In the genomic region with DNA sequence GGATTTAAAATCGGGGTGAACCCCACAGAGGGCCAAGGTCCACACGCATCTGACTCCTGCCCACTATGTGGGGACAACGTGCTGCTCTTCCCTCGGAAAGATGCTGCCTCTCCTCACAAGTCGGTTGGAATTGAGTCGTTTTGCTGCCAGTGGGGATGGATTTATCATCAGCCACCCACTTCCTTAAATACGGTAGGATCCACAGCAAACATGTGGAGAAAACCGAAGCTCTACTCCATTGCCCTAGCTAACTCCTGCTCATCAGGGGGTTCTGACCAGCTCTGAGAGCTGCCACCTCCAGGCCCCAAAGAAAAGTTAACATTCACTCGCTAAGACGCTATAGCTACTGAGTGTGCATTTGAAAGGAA, we compare ENCODE assay signal across 8 cellular contexts.
DNase-seq lines count a peak whose midpoint lies in the region; ATAC-seq and TF ChIP-seq lines count a peak whose summit lies in the region.

No MANE protein-coding gene starts in this region.

- peaks cover 10% of the 10 kb centered on the region for H3K27me3 ChIP-seq in neutrophil

- H3K4me3 Mint-ChIP-seq in WTC11: peak overlapping the region; percentile 81

- no peaks in the 10 kb centered on the region for H3K36me3 ChIP-seq in neutrophil

- peaks cover 17% of the 10 kb centered on the region for H3K4me1 Mint-ChIP-seq in WTC11

- H3K27me3 Mint-ChIP-seq in WTC11 (ENCODE audit: low read depth): peaks cover 60% of the 10 kb centered on the region

- POLR2A ChIA-PET in WTC11 (lab: Charles Lee): no interaction called here

- no peaks in the 10 kb centered on the region for H3K9me3 ChIP-seq in neutrophil

- H3K4me3 ChIP-seq in fibroblast of villous mesenchyme (ENCODE audit: low read depth, low read length) (peak overlapping the region; percentile 68), neutrophil (ENCODE audit: low read depth in 1 of 2, low read length in 1 of 2) (peak overlapping the region; percentile 81 to 91)

- H3K27ac Mint-ChIP-seq in WTC11: no peak overlapping the region

- no peaks in the 10 kb centered on the region for H3K36me3 Mint-ChIP-seq in WTC11

- peak overlapping the region; percentile 87 for H3K27ac ChIP-seq in neutrophil

- DNase-seq in HK-2 (ENCODE audit: unreplicated experiment) (peak; percentile 17), WTC11 (ENCODE audit: low spot score) (no peak), fibroblast of villous mesenchyme (ENCODE audit: low read depth) (peak; percentile 51), GOT3 (lab: John Stamatoyannopoulos, UW) (no peak), H4 (ENCODE audit: low spot score) (no peak)

- CTCF ChIA-PET in WTC11 (lab: Charles Lee): interaction anchor here (0.9 to 3.9 kb wide), 8 partner anchors 10 to 221 kb away, joined by 3 to 23 read pairs (median 4); no protein-coding TSS in a partner anchor

- TF ChIP-seq CTCF in GM12872 (IDR thresholded peaks at IDR 0.05; ENCODE audit: insufficient read depth, low read depth, low read length) (peak; percentile 26; the same call in 1 of the 3 replicates), WTC11 (IDR thresholded peaks at IDR 0.05) (no peak), fibroblast of villous mesenchyme (IDR thresholded peaks at IDR 0.05; ENCODE audit: insufficient read depth, low read depth, low read length) (peak; percentile 20), neutrophil (IDR thresholded peaks at IDR 0.05) (no peak)

- H3K4me1 ChIP-seq in neutrophil (ENCODE audit: control insufficient read depth in 1 of 2, insufficient read depth in 1 of 2, low read depth in 1 of 2, low read length in 1 of 2): peaks cover 50 to 51% of the 10 kb centered on the region in 2 experiments

- ATAC-seq in WTC11: peak; percentile 27
- ATAC-seq in GM19397 (IDR thresholded peaks at IDR 0.05; ENCODE audit: unreplicated experiment): no peak

- H3K9me3 Mint-ChIP-seq in WTC11: no peaks in the 10 kb centered on the region

TF ChIP-seq in WTC11, 78 proteins besides CTCF, POLR2A, EP300 and RAD21:
- TF ChIP-seq NFYB (CRISPR knock-in tag; conservative IDR thresholded peaks at IDR 0.05; ENCODE audit: low read depth): no peak

Comparison
In these comparisons a context has a peak if more than half of its experiments do, and no peak if none do; other contexts are left out.
1. CTCF ChIP-seq: peak in GM12872 (single experiment) and fibroblast of villous mesenchyme (single experiment); none in WTC11 (single experiment) and neutrophil (single experiment).
2. DNase-seq: peak in HK-2 (single experiment) and fibroblast of villous mesenchyme (single experiment); none in WTC11 (single experiment), GOT3 (single experiment) and H4 (single experiment).